In the genomic region with DNA sequence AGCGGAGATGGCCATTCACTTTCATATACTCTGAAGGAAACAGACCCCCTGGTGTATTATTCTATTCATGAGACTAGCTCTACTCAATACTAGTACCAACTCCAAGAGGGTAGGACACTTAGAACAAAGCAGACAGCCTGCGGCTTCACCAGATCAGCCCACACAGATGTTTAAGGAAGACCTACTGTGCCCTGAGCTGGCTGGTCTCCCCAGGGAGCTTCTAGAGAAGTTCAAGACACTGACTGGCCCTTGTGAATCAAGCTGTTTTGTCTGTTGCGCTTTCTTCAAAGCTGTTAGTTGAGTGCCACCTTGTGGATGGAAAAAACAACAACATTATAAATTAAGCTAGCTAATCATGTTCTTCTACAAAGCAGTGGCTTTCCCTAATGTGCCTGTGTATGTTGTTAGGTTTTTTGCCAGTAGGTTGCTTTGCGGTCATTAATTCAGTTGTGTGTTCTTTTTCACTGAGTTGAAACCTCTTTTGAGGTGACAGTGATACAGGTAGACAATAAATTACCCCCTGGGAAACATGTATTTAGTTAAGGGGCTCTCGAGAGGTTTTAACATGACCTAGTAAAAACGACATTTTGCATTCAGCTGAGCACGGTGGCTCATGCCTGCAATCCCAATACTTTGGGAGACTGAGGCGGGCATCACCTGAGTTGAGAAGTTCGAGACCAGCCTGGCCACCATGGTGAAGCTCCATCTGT, we compare ENCODE assay signal across 9 cellular contexts.
DNase-seq lines count a peak whose midpoint lies in the region; ATAC-seq and TF ChIP-seq lines count a peak whose summit lies in the region.
"Had no signal": no experiment of that assay in that cellular context is flagged by ENCODE, and none has a peak within 500 bp of the region (broad histone marks: within the 10 kb centered on the region; RNA-seq: fewer than 3 reads in every experiment).

No MANE protein-coding gene starts in this region.

- H3K9me3 Mint-ChIP-seq in T-helper 2 cell treated with Interferon-gamma antibody and Interleukin-4, amounts not matched to agents 5 μg/mL and 100 μg/mL, for 36 hours, result no peaks in the 10 kb centered on the region
- H3K9me3 Mint-ChIP-seq: activated T-cell treated with anti-CD3 and anti-CD28 coated beads, Interleukin-2, amount 50 U/mL, for 72 hours had no signal

- DNase-seq in Daoy (ENCODE audit: low read depth) (peak; percentile 72), HCEC 1CT (peak; percentile 72), NCI-H2081 (lab: John Stamatoyannopoulos, UW) (peak; percentile 79 to 80), T-helper 17 cell (no peak), fibroblast of the aortic adventitia (ENCODE audit: low read depth) (peak; percentile 92), omental fat pad (ENCODE audit: low spot score) (no peak)
- no peak for DNase-seq in T-helper 2 cell treated with Interferon-gamma antibody and Interleukin-4, amounts not matched to agents 5 μg/mL and 100 μg/mL, for 36 hours (ENCODE audit: low spot score)

- TF ChIP-seq CTCF in fibroblast of the aortic adventitia (IDR thresholded peaks at IDR 0.05; ENCODE audit: insufficient read depth, low read length), result peak; percentile 59
- peak in 1 of 3 donors; percentile 29 for TF ChIP-seq CTCF in omental fat pad (IDR thresholded peaks at IDR 0.05)

- H3K4me3 ChIP-seq in fibroblast of the aortic adventitia (ENCODE audit: low read depth, low read length), result no peak overlapping the region

- no peaks in the 10 kb centered on the region for H3K9me3 ChIP-seq in T-helper 17 cell (ENCODE audit: control insufficient read depth, low read length, poor library complexity, severe bottlenecking)

- H3K36me3 Mint-ChIP-seq in T-helper 17 cell (ENCODE audit: low read depth), result no peaks in the 10 kb centered on the region
- H3K36me3 Mint-ChIP-seq in T-helper 2 cell treated with Interferon-gamma antibody and Interleukin-4, amounts not matched to agents 5 μg/mL and 100 μg/mL, for 36 hours (ENCODE audit: low read depth), result no peaks in the 10 kb centered on the region

- ATAC-seq in T-helper 17 cell (peak; percentile 48), omental fat pad (ENCODE audit: low FRiP score) (peak; percentile 41), HG03135 (IDR thresholded peaks at IDR 0.05; ENCODE audit: unreplicated experiment) (no peak)

- H3K4me3 Mint-ChIP-seq in T-helper 17 cell, result no peak overlapping the region
- no peak overlapping the region for H3K4me3 Mint-ChIP-seq in T-helper 2 cell treated with Interferon-gamma antibody and Interleukin-4, amounts not matched to agents 5 μg/mL and 100 μg/mL, for 36 hours
- H3K4me3 Mint-ChIP-seq: activated T-cell treated with anti-CD3 and anti-CD28 coated beads, Interleukin-2, amount 50 U/mL, for 72 hours had no signal

- H3K27ac Mint-ChIP-seq in T-helper 17 cell, result no peak overlapping the region
- no peak overlapping the region for H3K27ac Mint-ChIP-seq in T-helper 2 cell treated with Interferon-gamma antibody and Interleukin-4, amounts not matched to agents 5 μg/mL and 100 μg/mL, for 36 hours
- H3K27ac Mint-ChIP-seq: activated T-cell treated with anti-CD3 and anti-CD28 coated beads, Interleukin-2, amount 50 U/mL, for 72 hours had no signal

- H3K4me1 Mint-ChIP-seq in T-helper 17 cell, result peaks cover 4% of the 10 kb centered on the region
- no peaks in the 10 kb centered on the region for H3K4me1 Mint-ChIP-seq in T-helper 2 cell treated with Interferon-gamma antibody and Interleukin-4, amounts not matched to agents 5 μg/mL and 100 μg/mL, for 36 hours (ENCODE audit: low read depth)

- H3K27me3 Mint-ChIP-seq in T-helper 17 cell, result peaks cover 54% of the 10 kb centered on the region
- H3K27me3 Mint-ChIP-seq in T-helper 2 cell treated with Interferon-gamma antibody and Interleukin-4, amounts not matched to agents 5 μg/mL and 100 μg/mL, for 36 hours (ENCODE audit: low read depth), result peaks cover 25% of the 10 kb centered on the region

Comparison
In these comparisons a context has a peak if more than half of its experiments do, and no peak if none do; other contexts are left out.
1. DNase-seq: peak in Daoy (single experiment), HCEC 1CT (single experiment), NCI-H2081 (2 of 2) and fibroblast of the aortic adventitia (single experiment); none in T-helper 17 cell (0 of 3), omental fat pad (single experiment) and T-helper 2 cell treated with Interferon-gamma antibody and Interleukin-4, amounts not matched to agents 5 μg/mL and 100 μg/mL, for 36 hours (single experiment).